In the genomic region with DNA sequence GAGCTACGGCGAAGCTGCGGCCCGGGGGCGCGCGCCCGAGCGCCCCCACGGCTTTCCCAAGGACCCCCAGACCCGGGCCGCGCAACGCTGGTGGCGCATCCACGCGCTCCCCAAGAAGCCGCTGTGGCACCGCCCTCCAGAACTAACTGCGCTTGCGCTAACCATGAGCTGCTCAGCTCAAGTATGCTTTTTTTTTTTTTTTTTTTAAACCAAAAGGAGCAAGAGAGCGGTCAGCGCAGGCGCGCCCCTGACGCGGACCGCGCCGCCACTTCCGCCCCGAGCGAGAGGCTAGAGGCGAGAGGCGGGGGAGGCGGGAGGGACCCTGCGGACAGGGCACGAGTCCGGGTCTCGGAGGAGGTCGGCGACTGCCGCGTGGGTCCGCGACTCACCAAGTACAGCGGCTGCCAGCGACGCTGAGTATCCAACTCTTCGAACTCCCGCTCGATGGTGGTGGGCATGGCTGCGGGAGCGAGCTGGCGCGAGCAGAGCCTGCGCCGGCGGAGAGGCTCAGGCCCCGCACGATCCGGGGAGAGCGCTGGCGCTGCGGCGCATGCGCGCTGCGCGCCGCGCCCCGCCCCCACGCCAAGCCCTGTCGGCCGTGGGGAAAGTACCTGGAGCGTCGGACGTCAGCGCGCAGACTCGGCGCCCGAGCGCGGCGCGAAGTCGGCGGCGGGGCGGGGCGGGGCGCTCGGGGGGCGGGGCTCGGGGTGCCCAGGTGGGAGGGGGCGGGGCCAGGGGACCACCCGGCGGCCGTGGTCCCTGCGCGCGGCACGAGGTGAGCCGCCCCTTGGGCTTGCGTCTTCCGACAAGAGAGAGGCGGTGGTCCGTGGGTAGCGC, we compare ENCODE assay signal across 1 cellular context.
TF ChIP-seq lines count a peak whose summit lies in the region.

A gene (minus strand): TSS at position 554 of the 837 bp plus-strand sequence. CDS start 96 bp downstream, at position 458.

TF ChIP-seq in K562, 482 proteins besides CTCF, POLR2A, EP300 and RAD21 (continued from another document and continues in another):
- TF ChIP-seq, protein P1, sequence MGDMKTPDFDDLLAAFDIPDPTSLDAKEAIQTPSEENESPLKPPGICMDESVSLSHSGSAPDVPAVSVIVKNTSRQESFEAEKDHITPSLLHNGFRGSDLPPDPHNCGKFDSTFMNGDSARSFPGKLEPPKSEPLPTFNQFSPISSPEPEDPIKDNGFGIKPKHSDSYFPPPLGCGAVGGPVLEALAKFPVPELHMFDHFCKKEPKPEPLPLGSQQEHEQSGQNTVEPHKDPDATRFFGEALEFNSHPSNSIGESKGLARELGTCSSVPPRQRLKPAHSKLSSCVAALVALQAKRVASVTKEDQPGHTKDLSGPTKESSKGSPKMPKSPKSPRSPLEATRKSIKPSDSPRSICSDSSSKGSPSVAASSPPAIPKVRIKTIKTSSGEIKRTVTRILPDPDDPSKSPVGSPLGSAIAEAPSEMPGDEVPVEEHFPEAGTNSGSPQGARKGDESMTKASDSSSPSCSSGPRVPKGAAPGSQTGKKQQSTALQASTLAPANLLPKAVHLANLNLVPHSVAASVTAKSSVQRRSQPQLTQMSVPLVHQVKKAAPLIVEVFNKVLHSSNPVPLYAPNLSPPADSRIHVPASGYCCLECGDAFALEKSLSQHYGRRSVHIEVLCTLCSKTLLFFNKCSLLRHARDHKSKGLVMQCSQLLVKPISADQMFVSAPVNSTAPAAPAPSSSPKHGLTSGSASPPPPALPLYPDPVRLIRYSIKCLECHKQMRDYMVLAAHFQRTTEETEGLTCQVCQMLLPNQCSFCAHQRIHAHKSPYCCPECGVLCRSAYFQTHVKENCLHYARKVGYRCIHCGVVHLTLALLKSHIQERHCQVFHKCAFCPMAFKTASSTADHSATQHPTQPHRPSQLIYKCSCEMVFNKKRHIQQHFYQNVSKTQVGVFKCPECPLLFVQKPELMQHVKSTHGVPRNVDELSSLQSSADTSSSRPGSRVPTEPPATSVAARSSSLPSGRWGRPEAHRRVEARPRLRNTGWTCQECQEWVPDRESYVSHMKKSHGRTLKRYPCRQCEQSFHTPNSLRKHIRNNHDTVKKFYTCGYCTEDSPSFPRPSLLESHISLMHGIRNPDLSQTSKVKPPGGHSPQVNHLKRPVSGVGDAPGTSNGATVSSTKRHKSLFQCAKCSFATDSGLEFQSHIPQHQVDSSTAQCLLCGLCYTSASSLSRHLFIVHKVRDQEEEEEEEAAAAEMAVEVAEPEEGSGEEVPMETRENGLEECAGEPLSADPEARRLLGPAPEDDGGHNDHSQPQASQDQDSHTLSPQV (IDR thresholded peaks at IDR 0.05), result peak; percentile 82
- peak; percentile 92 for TF ChIP-seq ELF1 (tag; IDR thresholded peaks at IDR 0.05)
- no peak for TF ChIP-seq SREBF1 (IDR thresholded peaks at IDR 0.05; ENCODE audit: borderline replicate concordance, low read depth, low read length)
- TF ChIP-seq, protein P2, sequence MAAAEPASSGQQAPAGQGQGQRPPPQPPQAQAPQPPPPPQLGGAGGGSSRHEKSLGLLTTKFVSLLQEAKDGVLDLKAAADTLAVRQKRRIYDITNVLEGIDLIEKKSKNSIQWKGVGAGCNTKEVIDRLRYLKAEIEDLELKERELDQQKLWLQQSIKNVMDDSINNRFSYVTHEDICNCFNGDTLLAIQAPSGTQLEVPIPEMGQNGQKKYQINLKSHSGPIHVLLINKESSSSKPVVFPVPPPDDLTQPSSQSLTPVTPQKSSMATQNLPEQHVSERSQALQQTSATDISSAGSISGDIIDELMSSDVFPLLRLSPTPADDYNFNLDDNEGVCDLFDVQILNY (CRISPR knock-in tag; IDR thresholded peaks at IDR 0.05), result no peak
- no peak for TF ChIP-seq CREBBP (IDR thresholded peaks at IDR 0.05; ENCODE audit: low read depth, low read length)
- peak; percentile 81 for TF ChIP-seq BHLHE40 (IDR thresholded peaks at IDR 0.05; ENCODE audit: low read length)
- no peak for TF ChIP-seq OTX1 (CRISPR knock-in tag; IDR thresholded peaks at IDR 0.05)
- no peak for TF ChIP-seq SIX5 (IDR thresholded peaks at IDR 0.05; ENCODE audit: borderline replicate concordance in 1 of 2, insufficient read depth in 1 of 2, low read depth in 1 of 2, low read length in 2 of 2)
- no peak for TF ChIP-seq TSC22D4 (tag; IDR thresholded peaks at IDR 0.05)
- no peak for TF ChIP-seq CEBPB (tag; IDR thresholded peaks at IDR 0.05)
- no peak for TF ChIP-seq POLR3A (IDR thresholded peaks at IDR 0.05; ENCODE audit: borderline replicate concordance, extremely low read depth, insufficient read depth, insufficient read length)
- no peak; the same call in 1 of the 2 replicates for TF ChIP-seq ZNF324 (CRISPR knock-in tag; IDR thresholded peaks at IDR 0.05)
- TF ChIP-seq, protein P3, sequence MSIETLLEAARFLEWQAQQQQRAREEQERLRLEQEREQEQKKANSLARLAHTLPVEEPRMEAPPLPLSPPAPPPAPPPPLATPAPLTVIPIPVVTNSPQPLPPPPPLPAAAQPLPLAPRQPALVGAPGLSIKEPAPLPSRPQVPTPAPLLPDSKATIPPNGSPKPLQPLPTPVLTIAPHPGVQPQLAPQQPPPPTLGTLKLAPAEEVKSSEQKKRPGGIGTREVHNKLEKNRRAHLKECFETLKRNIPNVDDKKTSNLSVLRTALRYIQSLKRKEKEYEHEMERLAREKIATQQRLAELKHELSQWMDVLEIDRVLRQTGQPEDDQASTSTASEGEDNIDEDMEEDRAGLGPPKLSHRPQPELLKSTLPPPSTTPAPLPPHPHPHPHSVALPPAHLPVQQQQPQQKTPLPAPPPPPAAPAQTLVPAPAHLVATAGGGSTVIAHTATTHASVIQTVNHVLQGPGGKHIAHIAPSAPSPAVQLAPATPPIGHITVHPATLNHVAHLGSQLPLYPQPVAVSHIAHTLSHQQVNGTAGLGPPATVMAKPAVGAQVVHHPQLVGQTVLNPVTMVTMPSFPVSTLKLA (conservative IDR thresholded peaks at IDR 0.05), result peak; percentile 58 to 86
- no peak for TF ChIP-seq ILK (tag; IDR thresholded peaks at IDR 0.05; ENCODE audit: borderline replicate concordance, low read depth)
- no peak for TF ChIP-seq LARP7 (IDR thresholded peaks at IDR 0.05)
- no peak for TF ChIP-seq PCBP2 (IDR thresholded peaks at IDR 0.05; ENCODE audit: low read depth, low read length, poor library complexity, severe bottlenecking)
- peak; percentile 82 for TF ChIP-seq TAF7 (tag; IDR thresholded peaks at IDR 0.05)
- no peak for TF ChIP-seq FUS (optimal IDR thresholded peaks at IDR 0.05; ENCODE audit: low read depth, low read length)
- TF ChIP-seq CEBPG (CRISPR knock-in tag; IDR thresholded peaks at IDR 0.05), result peak; percentile 45; the same call in 1 of the 2 replicates
- no peak for TF ChIP-seq CEBPG (tag; conservative IDR thresholded peaks at IDR 0.05 in 1 of 2, IDR thresholded peaks at IDR 0.05 in 1 of 2)
- TF ChIP-seq PML (IDR thresholded peaks at IDR 0.05; ENCODE audit: low read length), result peak; percentile 85
- peak; percentile 63 for TF ChIP-seq NFIC (IDR thresholded peaks at IDR 0.05)
- peak; percentile 58; the same call in 1 of the 2 replicates for TF ChIP-seq KLF13 (tag; IDR thresholded peaks at IDR 0.05; ENCODE audit: borderline replicate concordance, low read depth)
- TF ChIP-seq ZBTB17 (CRISPR knock-in tag; IDR thresholded peaks at IDR 0.05), result peak; percentile 76; the same call in 1 of the 2 replicates
- no peak; the same call in 1 of the 2 replicates for TF ChIP-seq CHCHD3 (CRISPR knock-in tag; IDR thresholded peaks at IDR 0.05)
- TF ChIP-seq, protein P4, sequence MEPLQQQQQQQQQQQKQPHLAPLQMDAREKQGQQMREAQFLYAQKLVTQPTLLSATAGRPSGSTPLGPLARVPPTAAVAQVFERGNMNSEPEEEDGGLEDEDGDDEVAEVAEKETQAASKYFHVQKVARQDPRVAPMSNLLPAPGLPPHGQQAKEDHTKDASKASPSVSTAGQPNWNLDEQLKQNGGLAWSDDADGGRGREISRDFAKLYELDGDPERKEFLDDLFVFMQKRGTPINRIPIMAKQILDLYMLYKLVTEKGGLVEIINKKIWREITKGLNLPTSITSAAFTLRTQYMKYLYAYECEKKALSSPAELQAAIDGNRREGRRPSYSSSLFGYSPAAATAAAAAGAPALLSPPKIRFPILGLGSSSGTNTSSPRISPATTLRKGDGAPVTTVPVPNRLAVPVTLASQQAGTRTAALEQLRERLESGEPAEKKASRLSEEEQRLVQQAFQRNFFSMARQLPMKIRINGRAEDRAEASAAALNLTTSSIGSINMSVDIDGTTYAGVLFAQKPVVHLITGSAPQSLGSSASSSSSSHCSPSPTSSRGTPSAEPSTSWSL (CRISPR knock-in tag; IDR thresholded peaks at IDR 0.05; ENCODE audit: borderline replicate concordance), result no peak
- TF ChIP-seq TAF15 (IDR thresholded peaks at IDR 0.05; ENCODE audit: low read depth, low read length), result no peak
- TF ChIP-seq, protein P5, sequence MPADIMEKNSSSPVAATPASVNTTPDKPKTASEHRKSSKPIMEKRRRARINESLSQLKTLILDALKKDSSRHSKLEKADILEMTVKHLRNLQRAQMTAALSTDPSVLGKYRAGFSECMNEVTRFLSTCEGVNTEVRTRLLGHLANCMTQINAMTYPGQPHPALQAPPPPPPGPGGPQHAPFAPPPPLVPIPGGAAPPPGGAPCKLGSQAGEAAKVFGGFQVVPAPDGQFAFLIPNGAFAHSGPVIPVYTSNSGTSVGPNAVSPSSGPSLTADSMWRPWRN (IDR thresholded peaks at IDR 0.05; ENCODE audit: low read depth), result no peak
- TF ChIP-seq NUFIP1 (IDR thresholded peaks at IDR 0.05; ENCODE audit: partially characterized antibody), result no peak
- no peak for TF ChIP-seq ZNF174 (CRISPR knock-in tag; IDR thresholded peaks at IDR 0.05)
- TF ChIP-seq TAF9B (IDR thresholded peaks at IDR 0.05; ENCODE audit: partially characterized antibody), result no peak
- no peak for TF ChIP-seq ZNF184 (CRISPR knock-in tag; IDR thresholded peaks at IDR 0.05)
- TF ChIP-seq, protein P6, sequence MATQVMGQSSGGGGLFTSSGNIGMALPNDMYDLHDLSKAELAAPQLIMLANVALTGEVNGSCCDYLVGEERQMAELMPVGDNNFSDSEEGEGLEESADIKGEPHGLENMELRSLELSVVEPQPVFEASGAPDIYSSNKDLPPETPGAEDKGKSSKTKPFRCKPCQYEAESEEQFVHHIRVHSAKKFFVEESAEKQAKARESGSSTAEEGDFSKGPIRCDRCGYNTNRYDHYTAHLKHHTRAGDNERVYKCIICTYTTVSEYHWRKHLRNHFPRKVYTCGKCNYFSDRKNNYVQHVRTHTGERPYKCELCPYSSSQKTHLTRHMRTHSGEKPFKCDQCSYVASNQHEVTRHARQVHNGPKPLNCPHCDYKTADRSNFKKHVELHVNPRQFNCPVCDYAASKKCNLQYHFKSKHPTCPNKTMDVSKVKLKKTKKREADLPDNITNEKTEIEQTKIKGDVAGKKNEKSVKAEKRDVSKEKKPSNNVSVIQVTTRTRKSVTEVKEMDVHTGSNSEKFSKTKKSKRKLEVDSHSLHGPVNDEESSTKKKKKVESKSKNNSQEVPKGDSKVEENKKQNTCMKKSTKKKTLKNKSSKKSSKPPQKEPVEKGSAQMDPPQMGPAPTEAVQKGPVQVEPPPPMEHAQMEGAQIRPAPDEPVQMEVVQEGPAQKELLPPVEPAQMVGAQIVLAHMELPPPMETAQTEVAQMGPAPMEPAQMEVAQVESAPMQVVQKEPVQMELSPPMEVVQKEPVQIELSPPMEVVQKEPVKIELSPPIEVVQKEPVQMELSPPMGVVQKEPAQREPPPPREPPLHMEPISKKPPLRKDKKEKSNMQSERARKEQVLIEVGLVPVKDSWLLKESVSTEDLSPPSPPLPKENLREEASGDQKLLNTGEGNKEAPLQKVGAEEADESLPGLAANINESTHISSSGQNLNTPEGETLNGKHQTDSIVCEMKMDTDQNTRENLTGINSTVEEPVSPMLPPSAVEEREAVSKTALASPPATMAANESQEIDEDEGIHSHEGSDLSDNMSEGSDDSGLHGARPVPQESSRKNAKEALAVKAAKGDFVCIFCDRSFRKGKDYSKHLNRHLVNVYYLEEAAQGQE (CRISPR knock-in tag; IDR thresholded peaks at IDR 0.05; ENCODE audit: low read depth), result 0 out of 2 replicates have a peak, but pooled peaks have one; percentile 69
- TF ChIP-seq ZNF79 (CRISPR knock-in tag; IDR thresholded peaks at IDR 0.05; ENCODE audit: low read depth), result no peak
- TF ChIP-seq RBM34 (IDR thresholded peaks at IDR 0.05; ENCODE audit: borderline replicate concordance, insufficient read depth, low read length), result no peak
- peak; percentile 46; the same call in 1 of the 2 replicates for TF ChIP-seq HCFC1 (IDR thresholded peaks at IDR 0.05; ENCODE audit: low read depth, low read length)
- no peak for TF ChIP-seq MEF2A (IDR thresholded peaks at IDR 0.05; ENCODE audit: control insufficient read depth, low read depth, low read length)
- TF ChIP-seq SMARCA5 (IDR thresholded peaks at IDR 0.05), result no peak
- peak; percentile 82 for TF ChIP-seq CBX1 (IDR thresholded peaks at IDR 0.05; ENCODE audit: low read depth)
- TF ChIP-seq POLR2H (tag; IDR thresholded peaks at IDR 0.05; ENCODE audit: low read depth), result peak; percentile 91
- TF ChIP-seq FOSL1 (tag; conservative IDR thresholded peaks at IDR 0.05), result peak; percentile 36; the same call in 1 of the 2 replicates
- TF ChIP-seq, protein P7, sequence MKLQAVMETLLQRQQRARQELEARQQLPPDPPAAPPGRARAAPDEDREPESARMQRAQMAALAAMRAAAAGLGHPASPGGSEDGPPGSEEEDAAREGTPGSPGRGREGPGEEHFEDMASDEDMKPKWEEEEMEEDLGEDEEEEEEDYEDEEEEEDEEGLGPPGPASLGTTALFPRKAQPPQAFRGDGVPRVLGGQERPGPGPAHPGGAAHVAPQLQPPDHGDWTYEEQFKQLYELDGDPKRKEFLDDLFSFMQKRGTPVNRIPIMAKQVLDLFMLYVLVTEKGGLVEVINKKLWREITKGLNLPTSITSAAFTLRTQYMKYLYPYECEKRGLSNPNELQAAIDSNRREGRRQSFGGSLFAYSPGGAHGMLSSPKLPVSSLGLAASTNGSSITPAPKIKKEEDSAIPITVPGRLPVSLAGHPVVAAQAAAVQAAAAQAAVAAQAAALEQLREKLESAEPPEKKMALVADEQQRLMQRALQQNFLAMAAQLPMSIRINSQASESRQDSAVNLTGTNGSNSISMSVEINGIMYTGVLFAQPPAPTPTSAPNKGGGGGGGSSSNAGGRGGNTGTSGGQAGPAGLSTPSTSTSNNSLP (IDR thresholded peaks at IDR 0.05; ENCODE audit: borderline replicate concordance, low read depth, low read length), result no peak
- TF ChIP-seq NFIX (CRISPR knock-in tag; IDR thresholded peaks at IDR 0.05; ENCODE audit: low read depth), result no peak
- TF ChIP-seq NFE2 (IDR thresholded peaks at IDR 0.05; ENCODE audit: low read depth), result no peak
- TF ChIP-seq, protein P8, sequence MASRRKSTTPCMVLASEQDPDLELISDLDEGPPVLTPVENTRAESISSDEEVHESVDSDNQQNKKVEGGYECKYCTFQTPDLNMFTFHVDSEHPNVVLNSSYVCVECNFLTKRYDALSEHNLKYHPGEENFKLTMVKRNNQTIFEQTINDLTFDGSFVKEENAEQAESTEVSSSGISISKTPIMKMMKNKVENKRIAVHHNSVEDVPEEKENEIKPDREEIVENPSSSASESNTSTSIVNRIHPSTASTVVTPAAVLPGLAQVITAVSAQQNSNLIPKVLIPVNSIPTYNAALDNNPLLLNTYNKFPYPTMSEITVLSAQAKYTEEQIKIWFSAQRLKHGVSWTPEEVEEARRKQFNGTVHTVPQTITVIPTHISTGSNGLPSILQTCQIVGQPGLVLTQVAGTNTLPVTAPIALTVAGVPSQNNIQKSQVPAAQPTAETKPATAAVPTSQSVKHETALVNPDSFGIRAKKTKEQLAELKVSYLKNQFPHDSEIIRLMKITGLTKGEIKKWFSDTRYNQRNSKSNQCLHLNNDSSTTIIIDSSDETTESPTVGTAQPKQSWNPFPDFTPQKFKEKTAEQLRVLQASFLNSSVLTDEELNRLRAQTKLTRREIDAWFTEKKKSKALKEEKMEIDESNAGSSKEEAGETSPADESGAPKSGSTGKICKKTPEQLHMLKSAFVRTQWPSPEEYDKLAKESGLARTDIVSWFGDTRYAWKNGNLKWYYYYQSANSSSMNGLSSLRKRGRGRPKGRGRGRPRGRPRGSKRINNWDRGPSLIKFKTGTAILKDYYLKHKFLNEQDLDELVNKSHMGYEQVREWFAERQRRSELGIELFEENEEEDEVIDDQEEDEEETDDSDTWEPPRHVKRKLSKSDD (conservative IDR thresholded peaks at IDR 0.05; ENCODE audit: low read length), result no peak
- no peak for TF ChIP-seq KLF6 (CRISPR knock-in tag; IDR thresholded peaks at IDR 0.05; ENCODE audit: borderline replicate concordance)
